ENCODE assay signal across 27 cellular contexts in genomic region chr2:39705638-39706037, GRCh38. TPM values are rescaled to one million over a fixed set of nuclear protein-coding genes. Genes with fewer than 3 reads are reported as not detected.
DNase-seq lines count a peak whose midpoint lies in the region; ATAC-seq, FAIRE-seq and TF ChIP-seq lines count a peak whose summit lies in the region.
"Had no signal": no experiment of that assay in that cellular context is flagged by ENCODE, and none has a peak within 500 bp of the region (broad histone marks: within the 10 kb centered on the region; RNA-seq: fewer than 3 reads in every experiment).

No MANE protein-coding gene starts in this region.

- no peaks in the 10 kb centered on the region for H4K20me1 ChIP-seq in H9 (ENCODE audit: control insufficient read depth, insufficient read depth, insufficient read length)

- no peak overlapping the region for H4K91ac ChIP-seq in H9 (ENCODE audit: insufficient read length, low read depth, low read length)

- no peaks in the 10 kb centered on the region for H3K27me3 Mint-ChIP-seq in H9 (ENCODE audit: low read depth)
- H3K27me3 Mint-ChIP-seq: CD4-positive, CD25-positive, alpha-beta regulatory T cell had no signal

- H3K9me3 Mint-ChIP-seq in H9: peaks cover 17 to 20% of the 10 kb centered on the region in 2 experiments

- H2BK15ac ChIP-seq in H9 (ENCODE audit: low read depth, low read length): no peak overlapping the region

- H3K23me2 ChIP-seq in H9 (ENCODE audit: insufficient read length, low read depth, low read length, poor library complexity, severe bottlenecking): no peaks in the 10 kb centered on the region

- no peaks in the 10 kb centered on the region for H3K36me3 ChIP-seq in bronchial epithelial cell (ENCODE audit: control insufficient read depth, insufficient read depth, low read length)
- H3K36me3 ChIP-seq: HAP-1, MG63 had no signal

- H3K14ac ChIP-seq in H9 (ENCODE audit: insufficient read depth, low read length): no peak overlapping the region

- H2AFZ ChIP-seq in H9 (ENCODE audit: low read length): no peak overlapping the region
- H2AFZ ChIP-seq: GM23338 had no signal

- TF ChIP-seq RAD21 in A549 (conservative IDR thresholded peaks at IDR 0.05 in 1 of 2, IDR thresholded peaks at IDR 0.05 in 1 of 2): no peak

- H3K4me1 ChIP-seq in A549 (no peaks in the 10 kb centered on the region), H9 (ENCODE audit: insufficient read depth, low read length) (no peaks in the 10 kb centered on the region)
- H3K4me1 ChIP-seq: HAP-1 had no signal

- H2BK12ac ChIP-seq in H9 (ENCODE audit: insufficient read length, low read depth, low read length): no peak overlapping the region

- H3K4me1 Mint-ChIP-seq in H9: no peaks in the 10 kb centered on the region
- H3K4me1 Mint-ChIP-seq: CD4-positive, CD25-positive, alpha-beta regulatory T cell; GM23338 had no signal

- no peaks in the 10 kb centered on the region for H3K79me1 ChIP-seq in H9 (ENCODE audit: insufficient read depth, low read depth, low read length, poor library complexity, severe bottlenecking)

- no peaks in the 10 kb centered on the region for H3K27me3 ChIP-seq in bronchial epithelial cell (ENCODE audit: control insufficient read depth, insufficient read depth, low read length)
- H3K27me3 ChIP-seq in H9 (ENCODE audit: insufficient read depth, low read length): no peaks in the 10 kb centered on the region
- H3K27me3 ChIP-seq: MG63 had no signal

- no peak overlapping the region for H2AK5ac ChIP-seq in H9 (ENCODE audit: insufficient read length, low read length)

- H3K27ac ChIP-seq in A549 (no peak overlapping the region), H9 (ENCODE audit: insufficient read length, low read depth, low read length) (no peak overlapping the region)
- H3K27ac ChIP-seq: 22Rv1 had no signal

- H3K4me3 ChIP-seq in A549 (no peak overlapping the region), bronchial epithelial cell (ENCODE audit: low read depth, low read length) (no peak overlapping the region)
- H3K4me3 ChIP-seq: GM23338, HAP-1, K562, MG63 had no signal

- no peak overlapping the region for H2BK5ac ChIP-seq in H9 (ENCODE audit: insufficient read length, low read length)

- POLR2A ChIA-PET in A549 (lab: Yijun Ruan, JAX): no interaction called here

- no peak overlapping the region for H3T11ph ChIP-seq in H9 (ENCODE audit: low read length)

- no peak overlapping the region for H4K8ac ChIP-seq in H9 (replicated peaks; ENCODE audit: insufficient read length, low read depth, low read length)

- FAIRE-seq in A549 (lab: Jason Lieb, UNC) (no peak), bronchial epithelial cell (lab: Jason Lieb, UNC) (no peak)
- FAIRE-seq: D721Med, G401.6, K562 had no signal

- no peak overlapping the region for H2BK20ac ChIP-seq in H9 (ENCODE audit: low read depth, low read length, poor library complexity, severe bottlenecking)

- H3K4me3 Mint-ChIP-seq in H9: no peak overlapping the region
- H3K4me3 Mint-ChIP-seq: CD4-positive, CD25-positive, alpha-beta regulatory T cell; GM23338; HFFc6; T-helper 1 cell treated with Interleukin-12 subunit alpha and Interleukin-12 subunit beta and Interleukin-4 antibody, amounts not matched to agents 30 μg/mL and 1 μg/mL, for 36 hours had no signal

- TF ChIP-seq EP300 in A549 (IDR thresholded peaks at IDR 0.05): no peak

- no peak overlapping the region for H3K9ac ChIP-seq in H9 (ENCODE audit: extremely low read depth, insufficient read length, low read length)
- H3K9ac ChIP-seq: SK-N-SH had no signal

- no peak for TF ChIP-seq CTCF in A549 (IDR thresholded peaks at IDR 0.05)
- no peak for TF ChIP-seq CTCF in bronchial epithelial cell (IDR thresholded peaks at IDR 0.05; ENCODE audit: insufficient read depth, low read length, severe bottlenecking)
- no peak for TF ChIP-seq CTCF in H9 (conservative IDR thresholded peaks at IDR 0.05)

- no peak overlapping the region for H3K4ac ChIP-seq in H9 (ENCODE audit: low read depth, low read length)

- H3K27ac Mint-ChIP-seq in H9: no peak overlapping the region
- H3K27ac Mint-ChIP-seq: CD4-positive, CD25-positive, alpha-beta regulatory T cell; GM23338; HFFc6; T-helper 1 cell treated with Interleukin-12 subunit alpha and Interleukin-12 subunit beta and Interleukin-4 antibody, amounts not matched to agents 30 μg/mL and 1 μg/mL, for 36 hours had no signal

- peak overlapping the region; percentile 19; the same call in 1 of the 3 replicates for H3K4me2 ChIP-seq in A549
- H3K4me2 ChIP-seq in H9 (ENCODE audit: insufficient read depth, insufficient read length, low read length): no peak overlapping the region
- H3K4me2 ChIP-seq: GM23338, SK-N-SH had no signal

- H3K18ac ChIP-seq in H9 (ENCODE audit: insufficient read length, low read depth, low read length): no peak overlapping the region

- H3K36me3 Mint-ChIP-seq in H9 (ENCODE audit: insufficient read depth in 1 of 3, low read depth in 3 of 3): peaks cover 9 to 24% (median 21%) of the 10 kb centered on the region in 3 experiments
- H3K36me3 Mint-ChIP-seq: CD4-positive, CD25-positive, alpha-beta regulatory T cell had no signal

- no peak overlapping the region for H2BK120ac ChIP-seq in H9 (ENCODE audit: low read depth, low read length, poor library complexity, severe bottlenecking)

- no peak overlapping the region for H4K5ac ChIP-seq in H9 (ENCODE audit: insufficient read length, low read depth, low read length)

- TF ChIP-seq POLR2A in A549 (IDR thresholded peaks at IDR 0.05; ENCODE audit: low read length): no peak

- peaks cover 16% of the 10 kb centered on the region; the same call in 2 of the 3 replicates for H3K9me3 ChIP-seq in A549
- H3K9me3 ChIP-seq in H9 (ENCODE audit: control insufficient read depth, low read depth, low read length): peaks cover 5% of the 10 kb centered on the region

- ATAC-seq in A549 (peak in 1 of 2 experiments; percentile 36; a peak in 2 of 6 replicates), HG03439 (IDR thresholded peaks at IDR 0.05; ENCODE audit: unreplicated experiment) (no peak), HG03175 (IDR thresholded peaks at IDR 0.05; ENCODE audit: unreplicated experiment) (no peak)
- ATAC-seq: GM23338, K562 had no signal

- no peak overlapping the region for H3K56ac ChIP-seq in H9 (ENCODE audit: insufficient read length, low read depth, low read length)

- CTCF ChIA-PET in A549 (lab: Yijun Ruan, JAX): interaction anchor here (1.2 to 2.4 kb wide), 2 partner anchors 9 to 11 kb away, joined by 3 to 16 read pairs; no protein-coding TSS in a partner anchor

- peak; percentile 32 for DNase-seq in DMS53 (lab: John Stamatoyannopoulos, UW)
- DNase-seq in DMS53 treated with DMSO at 0.1 percent for 48 hours (lab: John Stamatoyannopoulos, UW; ENCODE audit: unreplicated experiment): no peak
- DNase-seq in A549 (ENCODE audit: low read depth in 1 of 2, low spot score in 1 of 2): no peak
- DNase-seq in NCI-H146 treated with DMSO at 0.1 percent for 48 hours (lab: John Stamatoyannopoulos, UW; ENCODE audit: unreplicated experiment): peak; percentile 55
- peak; percentile 34 for DNase-seq in bronchial epithelial cell (ENCODE audit: low read depth)
- DNase-seq in H9: no peak
- DNase-seq: ACHN; CD4-positive, CD25-positive, alpha-beta regulatory T cell; HFFc6; Kasumi-1; MG63; NCI-H1105 treated with DMSO at 0.1 percent for 48 hours; NCI-H187; NCI-H2171 treated with DMSO at 0.1 percent for 48 hours; NCI-H345; NCI-H510A treated with DMSO at 0.1 percent for 48 hours; SK-N-SH; SW 1271 had no signal

- H3K79me2 ChIP-seq in H9 (ENCODE audit: insufficient read depth, low read length): no peaks in the 10 kb centered on the region

- WGBS in A549 (ENCODE audit: missing lambda C conversion rate): 21% methylated on average over 4 of the region's 4 CpGs
- WGBS in H9 (ENCODE audit: extremely low coverage, insufficient read length, low lambda C conversion rate): 100% methylated on average over 1 of the region's 4 CpGs

- no peak overlapping the region for H3K23ac ChIP-seq in H9 (ENCODE audit: insufficient read length, low read depth, low read length)

TF ChIP-seq in A549, 52 proteins besides CTCF, POLR2A, EP300 and RAD21:
- no peak for TF ChIP-seq HOXB13 (CRISPR knock-in tag; IDR thresholded peaks at IDR 0.05; ENCODE audit: low read depth)
- TF ChIP-seq SMC3 (IDR thresholded peaks at IDR 0.05): no peak
- no peak for TF ChIP-seq ELK1 (IDR thresholded peaks at IDR 0.05; ENCODE audit: low read depth, low read length)

RNA-seq across cellular contexts. Expression of gene TMEM178A, which starts 39.9 kb away (rescaled TPM):
- 0.74 and 0.87 TPM in 2 replicates for polyA plus RNA-seq in A549 (2011; rRNA removed)
- 0.03 TPM in 2 replicates for polyA plus RNA-seq in A549 (2012; cell fraction: cytosol; rRNA removed)
- polyA plus RNA-seq in A549 (2012; cell fraction: nucleus; rRNA removed): 0.68 and 0.75 TPM in 2 replicates
- 0.13 to 0.15 TPM in 2 of 3 replicates, not detected in the other for polyA plus RNA-seq in A549 (2017; fragmentation: RNase III; extraction: RNeasy Plus Mini Kit Qiagen cat#74134 plus additional on column Dnase treatment)
- polyA minus RNA-seq in A549 (2011; rRNA and poly(A)+ RNA removed): 0.99 TPM in 1 of 2 replicates, not detected in the other
- 0.26 and 0.51 TPM in 2 replicates for total RNA-seq in bronchial epithelial cell
- 7.5 and 7.8 TPM in 2 replicates for total RNA-seq in H9 (2021)
- total RNA-seq: CD4-positive, CD25-positive, alpha-beta regulatory T cell; K562 had no signal
- polyA plus RNA-seq: CD4-positive, CD25-positive, alpha-beta regulatory T cell had no signal

Comparison
In these comparisons a context has a peak if more than half of its experiments do, and no peak if none do; other contexts are left out.
1. DNase-seq: peak in DMS53 (single experiment), NCI-H146 treated with DMSO at 0.1 percent for 48 hours (single experiment) and bronchial epithelial cell (single experiment); none in DMS53 treated with DMSO at 0.1 percent for 48 hours (single experiment), A549 (0 of 2) and H9 (single experiment).